Comparison of ENCODE assay signal across 24 cellular contexts in the genomic region with DNA sequence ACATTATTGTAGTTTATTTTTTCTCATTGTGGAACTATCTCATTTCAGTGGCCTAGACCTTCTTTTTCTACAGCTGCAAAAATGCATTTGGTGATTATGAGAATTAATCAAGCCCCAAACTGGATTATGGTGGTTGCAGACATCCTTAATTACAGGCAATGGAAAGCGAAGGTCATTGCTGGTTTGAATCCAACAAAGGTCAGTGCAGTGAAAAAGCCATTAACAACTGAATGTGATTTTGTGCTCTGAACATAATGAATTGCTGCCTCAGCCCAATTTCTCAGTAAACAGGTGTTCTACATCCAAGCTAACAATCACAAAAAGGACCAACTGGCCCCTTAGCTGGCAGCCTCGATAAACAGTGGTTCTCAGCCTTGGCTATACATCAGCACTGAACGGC.
"Had no signal": no experiment of that assay in that cellular context is flagged by ENCODE, and none has a peak within 500 bp of the region (broad histone marks: within the 10 kb centered on the region; RNA-seq: fewer than 3 reads in every experiment).

No MANE protein-coding gene starts in this region.

- H3K79me2 ChIP-seq: parathyroid adenoma had no signal

- H3K4me1 ChIP-seq: gastrocnemius medialis, left ventricle myocardium inferior, lower lobe of right lung, parathyroid adenoma, suprapubic skin, transverse colon, upper lobe of right lung, uterus had no signal

- H3K9ac ChIP-seq: parathyroid adenoma had no signal

- H3K4me3 ChIP-seq: dorsolateral prefrontal cortex, gastrocnemius medialis, left ventricle myocardium inferior, lower lobe of right lung, smooth muscle cell, suprapubic skin, transverse colon, upper lobe of right lung, uterus had no signal

- H3K36me3 ChIP-seq: gastrocnemius medialis, left ventricle myocardium inferior, lower lobe of right lung, neutrophil, suprapubic skin, transverse colon, upper lobe of right lung, uterus had no signal

- H3K27ac ChIP-seq: dorsolateral prefrontal cortex, epithelial cell of prostate, gastrocnemius medialis, left ventricle myocardium inferior, lower lobe of right lung, neutrophil, parathyroid adenoma, suprapubic skin, transverse colon, upper lobe of right lung, uterus had no signal

- H3K9me3 ChIP-seq: gastrocnemius medialis, lower lobe of right lung, neutrophil, upper lobe of right lung had no signal

- DNase-seq: dorsolateral prefrontal cortex; effector CD4-positive, alpha-beta T cell; endodermal cell; foreskin fibroblast; gastrocnemius medialis; head of caudate nucleus; left cardiac atrium; left ventricle myocardium inferior; lower lobe of right lung; natural killer cell; stimulated activated CD4-positive, alpha-beta T cell treated with anti-CD3 and anti-CD28 coated beads, Interleukin-12 subunit alpha, Interleukin-12 subunit beta, amount 100 ng/mL, for 4 hours; stimulated activated CD4-positive, alpha-beta T cell treated with anti-CD3 and anti-CD28 coated beads, Interleukin-1b, Interleukin-23, amount 100 ng/mL, for 48 hours; stimulated activated CD4-positive, alpha-beta T cell treated with anti-CD3 and anti-CD28 coated beads, Interleukin-4, amount 100 ng/mL, for 1 hour; stimulated activated CD8-positive, alpha-beta memory T cell treated with anti-CD3 and anti-CD28 coated beads, Interleukin-4, amount 100 ng/mL, for 48 hours; stimulated activated naive CD4-positive, alpha-beta T cell; stimulated activated naive CD8-positive, alpha-beta T cell treated with anti-CD3 and anti-CD28 coated beads, Interleukin-15, amount 100 ng/mL, for 72 hours; transverse colon; upper lobe of right lung; uterus had no signal

- H3K27me3 ChIP-seq: dorsolateral prefrontal cortex, gastrocnemius medialis, neutrophil, suprapubic skin, transverse colon, upper lobe of right lung, uterus had no signal

- H2AFZ ChIP-seq: parathyroid adenoma had no signal
